ENCODE assay signal across 8 cellular contexts in genomic region chr16:49857423-49858181, GRCh38. TPM values are rescaled to one million over a fixed set of nuclear protein-coding genes. Genes with fewer than 3 reads are reported as not detected.
DNase-seq lines count a peak whose midpoint lies in the region; TF ChIP-seq lines count a peak whose summit lies in the region.

No MANE protein-coding gene starts in this region.

- no peaks in the 10 kb centered on the region for H3K36me3 ChIP-seq in neural cell (ENCODE audit: insufficient read depth, low read length)

- H3K4me2 ChIP-seq in neural cell (ENCODE audit: low read length), result no peak overlapping the region

- peaks cover 25% of the 10 kb centered on the region for H3K79me2 ChIP-seq in neural cell (replicated peaks; ENCODE audit: insufficient read depth, low read length)

- H3K27me3 Mint-ChIP-seq in activated T-cell treated with anti-CD3 and anti-CD28 coated beads, Interleukin-2, amount 50 U/mL, for 24 hours, result peaks cover 55% of the 10 kb centered on the region

- TF ChIP-seq CTCF in 22Rv1 (IDR thresholded peaks at IDR 0.05) (peak; percentile 91), GM13976 (IDR thresholded peaks at IDR 0.05; ENCODE audit: borderline replicate concordance, control extremely low read depth, extremely low read depth, insufficient read depth, missing control alignments) (peak; percentile 53), foreskin fibroblast (IDR thresholded peaks at IDR 0.05; ENCODE audit: low read depth, low read length) (peak; percentile 68), neural cell (IDR thresholded peaks at IDR 0.05; ENCODE audit: poor library complexity, severe bottlenecking) (peak; percentile 58)

- peak overlapping the region; percentile 40 to 59 for H3K4me3 ChIP-seq in foreskin fibroblast (ENCODE audit: low read depth in 1 of 2, low read length in 2 of 2)
- peak overlapping the region; percentile 73 for H3K4me3 ChIP-seq in neural cell (ENCODE audit: low read length)

- H2AFZ ChIP-seq in neural cell (ENCODE audit: low read depth, low read length), result no peak overlapping the region

- no peak for TF ChIP-seq EP300 in neural cell (conservative IDR thresholded peaks at IDR 0.05; ENCODE audit: poor library complexity, severe bottlenecking)

- peak overlapping the region; percentile 73 for H3K4me3 Mint-ChIP-seq in activated T-cell treated with anti-CD3 and anti-CD28 coated beads, Interleukin-2, amount 50 U/mL, for 24 hours

- H3K4me1 Mint-ChIP-seq in activated T-cell treated with anti-CD3 and anti-CD28 coated beads, Interleukin-2, amount 50 U/mL, for 24 hours (ENCODE audit: low read depth), result peaks cover 9% of the 10 kb centered on the region

- H3K27ac ChIP-seq in 22Rv1, result no peak overlapping the region
- no peak overlapping the region for H3K27ac ChIP-seq in neural cell (ENCODE audit: low read length)

- in situ Hi-C loops in GM13976 (cut with MboI; ENCODE audit: low sequenced_read_pairs, unreplicated experiment), result no loop called here

- peak overlapping the region; percentile 68 for H3K9ac ChIP-seq in neural cell (ENCODE audit: low read length)

- H3K9me3 ChIP-seq in neural cell (ENCODE audit: low read length), result no peaks in the 10 kb centered on the region

- peaks cover 28% of the 10 kb centered on the region for H3K27me3 ChIP-seq in neural cell (ENCODE audit: insufficient read depth, low read depth, low read length)

- H3K36me3 Mint-ChIP-seq in activated T-cell treated with anti-CD3 and anti-CD28 coated beads, Interleukin-2, amount 50 U/mL, for 24 hours (ENCODE audit: low read depth), result no peaks in the 10 kb centered on the region

- H3F3A ChIP-seq in neural cell (ENCODE audit: insufficient read depth, low read length, poor library complexity, severe bottlenecking), result no peaks in the 10 kb centered on the region

- no peak for TF ChIP-seq RAD21 in neural cell (conservative IDR thresholded peaks at IDR 0.05)

- no peaks in the 10 kb centered on the region for H3K9me3 Mint-ChIP-seq in activated T-cell treated with anti-CD3 and anti-CD28 coated beads, Interleukin-2, amount 50 U/mL, for 24 hours

- peak; percentile 83 for DNase-seq in GM13976 (ENCODE audit: low spot score)
- peak; percentile 36 for DNase-seq in NCI-H524 treated with DMSO at 0.1 percent for 48 hours (lab: John Stamatoyannopoulos, UW)
- DNase-seq in activated T-cell treated with anti-CD3 and anti-CD28 coated beads, Interleukin-2, amount 50 U/mL, for 24 hours, result peak; percentile 66
- peak; percentile 20 to 73 for DNase-seq in foreskin fibroblast
- DNase-seq in superior temporal gyrus (ENCODE audit: extremely low spot score), result no peak
- no peak for DNase-seq in DMS153 (lab: John Stamatoyannopoulos, UW)

- H4K20me1 ChIP-seq in neural cell (ENCODE audit: insufficient read depth), result no peaks in the 10 kb centered on the region

- no peaks in the 10 kb centered on the region for H3K9me2 ChIP-seq in neural cell (ENCODE audit: insufficient read depth, low read length)

- H3K27ac Mint-ChIP-seq in activated T-cell treated with anti-CD3 and anti-CD28 coated beads, Interleukin-2, amount 50 U/mL, for 24 hours, result no peak overlapping the region

TF ChIP-seq in neural cell, 6 proteins besides CTCF, POLR2A, EP300 and RAD21:
- TF ChIP-seq TAF1 (IDR thresholded peaks at IDR 0.05; ENCODE audit: low read depth) (no peak), POLR2AphosphoS5 (IDR thresholded peaks at IDR 0.05) (no peak), EZH2 (IDR thresholded peaks at IDR 0.05; ENCODE audit: borderline replicate concordance, insufficient read depth, low read length, poor library complexity, severe bottlenecking) (no peak), SMC3 (conservative IDR thresholded peaks at IDR 0.05; ENCODE audit: poor library complexity) (no peak), MXI1 (conservative IDR thresholded peaks at IDR 0.05; ENCODE audit: poor library complexity, severe bottlenecking) (no peak), REST (IDR thresholded peaks at IDR 0.05; ENCODE audit: borderline replicate concordance) (no peak)

RNA-seq across cellular contexts. Expression of gene ZNF423, which starts 1.7 kb away (rescaled TPM):
- 3.0 and 4.5 TPM in 2 replicates for polyA plus RNA-seq in neural cell
- polyA minus RNA-seq in neural cell, result 14.9 and 16.7 TPM in 2 replicates

Comparison
In these comparisons a context has a peak if more than half of its experiments do, and no peak if none do; other contexts are left out.
1. DNase-seq: peak in GM13976 (single experiment), NCI-H524 treated with DMSO at 0.1 percent for 48 hours (single experiment), activated T-cell treated with anti-CD3 and anti-CD28 coated beads, Interleukin-2, amount 50 U/mL, for 24 hours (single experiment) and foreskin fibroblast (2 of 2); none in superior temporal gyrus (single experiment) and DMS153 (single experiment).
2. Peak in every context shown above with its lines, with median percentiles within 50 percentile points of each other: CTCF ChIP-seq.